Comparison of ENCODE assay signal across 1 cellular context in genomic region chr2:204282525-204282924, GRCh38.
TF ChIP-seq lines count a peak whose summit lies in the region.

No MANE protein-coding gene starts in this region.

TF ChIP-seq in GM23338, 12 proteins besides CTCF, POLR2A, EP300 and RAD21 (continued from another document):
- TF ChIP-seq ZNF462 (CRISPR knock-in tag; IDR thresholded peaks at IDR 0.05) = peak; percentile 91
- 0 out of 2 replicates have a peak, but pooled peaks have one; percentile 31 for TF ChIP-seq NANOG (IDR thresholded peaks at IDR 0.05; ENCODE audit: borderline replicate concordance)
- TF ChIP-seq EZH2 (IDR thresholded peaks at IDR 0.05; ENCODE audit: low read depth, unreplicated experiment) = no peak
- TF ChIP-seq JUNB (IDR thresholded peaks at IDR 0.05; ENCODE audit: unreplicated experiment) = no peak
